In the genomic region with DNA sequence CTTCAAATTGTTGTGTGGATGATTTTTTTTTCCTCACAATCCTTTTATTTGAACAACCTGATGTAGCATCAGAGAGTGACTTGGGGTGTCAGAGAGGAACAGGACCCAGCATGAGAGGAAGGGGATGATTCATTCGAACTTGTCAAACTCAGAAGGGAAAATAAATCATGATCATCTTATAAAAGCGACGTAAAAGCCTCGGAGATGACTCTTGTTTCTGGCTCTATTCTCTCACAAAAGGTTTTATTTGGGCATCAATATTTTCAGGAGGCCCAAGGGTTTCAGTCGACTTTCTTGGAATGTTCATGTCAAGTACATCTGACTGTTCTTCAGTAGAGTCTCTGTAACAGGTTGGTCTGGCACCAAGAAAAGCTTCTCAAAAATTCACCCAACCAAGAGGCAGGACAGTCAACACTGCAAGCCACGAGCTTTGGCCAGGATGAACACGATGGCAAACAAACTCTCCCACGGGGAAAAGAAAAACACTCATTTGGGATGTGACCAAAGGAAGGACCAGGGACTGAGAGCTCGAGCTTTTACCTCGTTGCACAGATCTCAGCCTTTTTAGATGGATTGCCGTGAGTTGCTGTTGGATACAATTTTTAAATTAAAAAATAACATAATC, we compare ENCODE assay signal across 14 cellular contexts. TPM values are rescaled to one million over a fixed set of nuclear protein-coding genes. Genes with fewer than 3 reads are reported as not detected.
DNase-seq lines count a peak whose midpoint lies in the region; ATAC-seq and TF ChIP-seq lines count a peak whose summit lies in the region.
"Had no signal": no experiment of that assay in that cellular context is flagged by ENCODE, and none has a peak within 500 bp of the region (broad histone marks: within the 10 kb centered on the region; RNA-seq: fewer than 3 reads in every experiment).

No MANE protein-coding gene starts in this region.

- H3K27ac Mint-ChIP-seq in natural killer cell treated with Interleukin-12 subunit alpha and Interleukin-12 subunit beta and Interleukin-15 and Interleukin-18, amount 100 ng/mL, for 72 hours: peak overlapping the region; percentile 47 to 74
- H3K27ac Mint-ChIP-seq in natural killer cell: peak overlapping the region in 1 of 2 donors; percentile 42
- H3K27ac Mint-ChIP-seq in activated naive CD8-positive, alpha-beta T cell treated with anti-CD3 and anti-CD28 coated beads, Interleukin-2, amount 50 U/mL, for 24 hours: peak overlapping the region; percentile 90
- H3K27ac Mint-ChIP-seq: activated B cell treated with CpG ODN at 0.5 μM for 24 hours; dendritic cell treated with granulocyte-macrophage colony-stimulating factor and Interleukin-4, amounts not matched to agents 40 ng/mL and 50 ng/mL, for 4 days had no signal

- peak overlapping the region; percentile 45 to 56 for H3K27ac ChIP-seq in tibial artery
- H3K27ac ChIP-seq: upper lobe of right lung had no signal

- H3K9me3 ChIP-seq in tibial artery: no peaks in the 10 kb centered on the region
- H3K9me3 ChIP-seq: upper lobe of right lung had no signal

- H3K9me3 Mint-ChIP-seq in natural killer cell treated with Interleukin-12 subunit alpha and Interleukin-12 subunit beta and Interleukin-15 and Interleukin-18, amount 100 ng/mL, for 72 hours: no peaks in the 10 kb centered on the region
- no peaks in the 10 kb centered on the region for H3K9me3 Mint-ChIP-seq in natural killer cell
- H3K9me3 Mint-ChIP-seq in activated naive CD8-positive, alpha-beta T cell treated with anti-CD3 and anti-CD28 coated beads, Interleukin-2, amount 50 U/mL, for 24 hours: no peaks in the 10 kb centered on the region
- H3K9me3 Mint-ChIP-seq: dendritic cell treated with granulocyte-macrophage colony-stimulating factor and Interleukin-4, amounts not matched to agents 40 ng/mL and 50 ng/mL, for 4 days had no signal

- peak overlapping the region in 1 of 2 donors; percentile 2 for H3K4me3 ChIP-seq in tibial artery
- H3K4me3 ChIP-seq: upper lobe of right lung had no signal

- no peaks in the 10 kb centered on the region for H3K27me3 Mint-ChIP-seq in natural killer cell treated with Interleukin-12 subunit alpha and Interleukin-12 subunit beta and Interleukin-15 and Interleukin-18, amount 100 ng/mL, for 72 hours
- no peaks in the 10 kb centered on the region for H3K27me3 Mint-ChIP-seq in natural killer cell (ENCODE audit: low read depth in 2 of 2)
- no peaks in the 10 kb centered on the region for H3K27me3 Mint-ChIP-seq in activated naive CD8-positive, alpha-beta T cell treated with anti-CD3 and anti-CD28 coated beads, Interleukin-2, amount 50 U/mL, for 24 hours
- H3K27me3 Mint-ChIP-seq: activated B cell treated with CpG ODN at 0.5 μM for 24 hours; activated CD8-positive, alpha-beta memory T cell treated with anti-CD3 and anti-CD28 coated beads, Interleukin-2, amount 10 ng/mL, durations not matched to agents 7 days and 5 days; dendritic cell treated with granulocyte-macrophage colony-stimulating factor and Interleukin-4, amounts not matched to agents 40 ng/mL and 50 ng/mL, for 4 days had no signal

- intact Hi-C loops in natural killer cell (cut with micrococcal nuclease) (loop anchor here (10.0 kb wide), 1 partner anchor 152 kb away; a partner anchor contains a TSS), tibial artery (cut with DNase I; ENCODE audit: low total_unique reads) (no loop called here), left colon (cut with DNase I, micrococcal nuclease) (no loop called here)

- no peaks in the 10 kb centered on the region for H3K27me3 ChIP-seq in tibial artery
- H3K27me3 ChIP-seq: upper lobe of right lung had no signal

- H3K36me3 ChIP-seq in tibial artery: no peaks in the 10 kb centered on the region
- H3K36me3 ChIP-seq: upper lobe of right lung had no signal

- peak overlapping the region; percentile 76 for H3K4me3 Mint-ChIP-seq in natural killer cell treated with Interleukin-12 subunit alpha and Interleukin-12 subunit beta and Interleukin-15 and Interleukin-18, amount 100 ng/mL, for 72 hours
- H3K4me3 Mint-ChIP-seq in natural killer cell: no peak overlapping the region
- H3K4me3 Mint-ChIP-seq in activated naive CD8-positive, alpha-beta T cell treated with anti-CD3 and anti-CD28 coated beads, Interleukin-2, amount 50 U/mL, for 24 hours: no peak overlapping the region
- H3K4me3 Mint-ChIP-seq: activated B cell treated with CpG ODN at 0.5 μM for 24 hours; activated CD8-positive, alpha-beta memory T cell treated with anti-CD3 and anti-CD28 coated beads, Interleukin-2, amount 10 ng/mL, durations not matched to agents 7 days and 5 days; dendritic cell treated with granulocyte-macrophage colony-stimulating factor and Interleukin-4, amounts not matched to agents 40 ng/mL and 50 ng/mL, for 4 days had no signal

- H3K4me1 Mint-ChIP-seq in natural killer cell treated with Interleukin-12 subunit alpha and Interleukin-12 subunit beta and Interleukin-15 and Interleukin-18, amount 100 ng/mL, for 72 hours (ENCODE audit: low read depth in 2 of 2): peaks cover 58 to 77% of the 10 kb centered on the region in 2 donors
- H3K4me1 Mint-ChIP-seq in natural killer cell: peaks cover 44 to 59% of the 10 kb centered on the region in 2 donors
- H3K4me1 Mint-ChIP-seq in activated naive CD8-positive, alpha-beta T cell treated with anti-CD3 and anti-CD28 coated beads, Interleukin-2, amount 50 U/mL, for 24 hours: peaks cover 76% of the 10 kb centered on the region

- TF ChIP-seq CTCF in natural killer cell (IDR thresholded peaks at IDR 0.05): no peak
- TF ChIP-seq CTCF in tibial artery (IDR thresholded peaks at IDR 0.05): no peak

- ATAC-seq in natural killer cell treated with Interleukin-12 subunit alpha and Interleukin-12 subunit beta and Interleukin-15 and Interleukin-18, amount 100 ng/mL, for 72 hours: no peak
- ATAC-seq in natural killer cell: no peak
- ATAC-seq in activated naive CD8-positive, alpha-beta T cell treated with anti-CD3 and anti-CD28 coated beads, Interleukin-2, amount 50 U/mL, for 24 hours: no peak
- no peak for ATAC-seq in left colon
- ATAC-seq: upper lobe of right lung had no signal

- peaks cover 0 to 61% (median 17%) of the 10 kb centered on the region in 4 donors for H3K4me1 ChIP-seq in tibial artery
- H3K4me1 ChIP-seq: upper lobe of right lung had no signal

- peaks cover 6% of the 10 kb centered on the region for H3K36me3 Mint-ChIP-seq in natural killer cell treated with Interleukin-12 subunit alpha and Interleukin-12 subunit beta and Interleukin-15 and Interleukin-18, amount 100 ng/mL, for 72 hours
- H3K36me3 Mint-ChIP-seq in natural killer cell: no peaks in the 10 kb centered on the region
- H3K36me3 Mint-ChIP-seq in activated naive CD8-positive, alpha-beta T cell treated with anti-CD3 and anti-CD28 coated beads, Interleukin-2, amount 50 U/mL, for 24 hours (ENCODE audit: low read depth): peaks cover 35% of the 10 kb centered on the region

- DNase-seq in natural killer cell treated with Interleukin-12 subunit alpha and Interleukin-12 subunit beta and Interleukin-15 and Interleukin-18, amount 100 ng/mL, for 72 hours (ENCODE audit: low spot score): no peak
- no peak for DNase-seq in natural killer cell
- no peak for DNase-seq in activated naive CD8-positive, alpha-beta T cell treated with anti-CD3 and anti-CD28 coated beads, Interleukin-2, amount 50 U/mL, for 24 hours
- DNase-seq in iris pigment epithelial cell (ENCODE audit: low read depth): peak; percentile 54
- DNase-seq in tibial artery: peak in 1 of 2 donors; percentile 32
- DNase-seq in activated CD8-positive, alpha-beta memory T cell treated with anti-CD3 and anti-CD28 coated beads, Interleukin-2, amount 50 U/mL, for 4 hours: no peak
- DNase-seq in NCI-H2171 (lab: John Stamatoyannopoulos, UW): no peak
- no peak for DNase-seq in left colon
- DNase-seq: activated B cell treated with CpG ODN at 0.5 μM for 24 hours, DMS53, midbrain, upper lobe of right lung had no signal

RNA-seq across cellular contexts. Expression of a gene that starts 55.1 kb away (rescaled TPM):
- 10 to 100 TPM; 37.2 to 95.4 TPM for total RNA-seq in natural killer cell treated with Interleukin-12 subunit alpha and Interleukin-12 subunit beta and Interleukin-15 and Interleukin-18, amount 100 ng/mL, for 72 hours
- 10 to 100 TPM; 52.9 to 78.0 (median 63.8) TPM for total RNA-seq in natural killer cell
- 100 to 1,000 TPM in 1 of 2 donors, 10 to 100 TPM in 1; 98.4 to 156 TPM for total RNA-seq in left colon
